Comparison of ENCODE assay signal across 1 cellular context in the genomic region with DNA sequence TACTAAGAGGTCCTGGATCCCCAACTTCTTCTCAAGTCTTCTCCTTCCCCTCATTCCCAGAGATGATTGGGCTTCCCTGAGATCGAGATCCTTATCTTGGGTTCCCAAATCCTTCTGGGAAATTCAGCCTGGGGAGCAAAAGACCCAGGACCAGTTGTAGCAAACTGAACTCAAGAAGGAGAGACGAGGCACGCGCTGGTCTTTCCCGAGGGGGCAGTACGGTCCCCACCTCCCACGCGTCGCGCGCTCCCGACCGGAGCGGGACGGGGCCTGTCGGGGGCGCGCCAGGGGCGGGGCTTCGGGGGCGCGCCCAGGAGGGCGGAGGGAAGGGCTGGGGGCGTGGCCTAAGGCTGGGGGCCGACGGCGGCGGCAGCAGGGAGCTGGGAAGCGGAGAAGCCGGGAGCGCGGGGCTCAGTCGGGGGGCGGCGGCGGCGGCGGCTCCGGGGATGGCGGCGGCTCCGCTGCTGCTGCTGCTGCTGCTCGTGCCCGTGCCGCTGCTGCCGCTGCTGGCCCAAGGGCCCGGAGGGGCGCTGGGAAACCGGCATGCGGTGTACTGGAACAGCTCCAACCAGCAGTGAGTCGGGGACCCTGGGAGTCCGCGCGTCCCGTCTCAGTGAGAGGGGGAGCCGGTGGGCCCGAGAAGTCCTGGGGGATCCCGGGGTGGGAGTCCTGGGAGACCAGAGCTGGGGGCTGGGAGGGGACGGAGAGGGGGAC.
TF ChIP-seq lines count a peak whose summit lies in the region.

TSS of gene EFNA3 (plus strand) at position 342 of the 714 bp plus-strand sequence. CDS start at position 447, 105 bp downstream.

TF ChIP-seq in K562, 482 proteins besides CTCF, POLR2A, EP300 and RAD21 (continued from another document and continues in another):
- TF ChIP-seq GATAD2B (IDR thresholded peaks at IDR 0.05; ENCODE audit: borderline replicate concordance), result 0 out of 2 replicates have a peak, but pooled peaks have one; percentile 68
- no peak for TF ChIP-seq CBFA2T2 (conservative IDR thresholded peaks at IDR 0.05)
- TF ChIP-seq MECOM (CRISPR knock-in tag; IDR thresholded peaks at IDR 0.05), result no peak
- TF ChIP-seq CLOCK (CRISPR knock-in tag; IDR thresholded peaks at IDR 0.05; ENCODE audit: borderline replicate concordance), result no peak
- no peak for TF ChIP-seq SIX5 (IDR thresholded peaks at IDR 0.05; ENCODE audit: borderline replicate concordance in 1 of 2, insufficient read depth in 1 of 2, low read depth in 1 of 2, low read length in 2 of 2)
- TF ChIP-seq FOS (IDR thresholded peaks at IDR 0.05; ENCODE audit: extremely low read depth, insufficient read length), result no peak
- TF ChIP-seq, protein P1, sequence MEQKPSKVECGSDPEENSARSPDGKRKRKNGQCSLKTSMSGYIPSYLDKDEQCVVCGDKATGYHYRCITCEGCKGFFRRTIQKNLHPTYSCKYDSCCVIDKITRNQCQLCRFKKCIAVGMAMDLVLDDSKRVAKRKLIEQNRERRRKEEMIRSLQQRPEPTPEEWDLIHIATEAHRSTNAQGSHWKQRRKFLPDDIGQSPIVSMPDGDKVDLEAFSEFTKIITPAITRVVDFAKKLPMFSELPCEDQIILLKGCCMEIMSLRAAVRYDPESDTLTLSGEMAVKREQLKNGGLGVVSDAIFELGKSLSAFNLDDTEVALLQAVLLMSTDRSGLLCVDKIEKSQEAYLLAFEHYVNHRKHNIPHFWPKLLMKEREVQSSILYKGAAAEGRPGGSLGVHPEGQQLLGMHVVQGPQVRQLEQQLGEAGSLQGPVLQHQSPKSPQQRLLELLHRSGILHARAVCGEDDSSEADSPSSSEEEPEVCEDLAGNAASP (IDR thresholded peaks at IDR 0.05), result no peak
- TF ChIP-seq FOSL1 (tag; conservative IDR thresholded peaks at IDR 0.05), result no peak
- TF ChIP-seq TAL1 (IDR thresholded peaks at IDR 0.05), result no peak
- TF ChIP-seq NONO (IDR thresholded peaks at IDR 0.05; ENCODE audit: low read depth in 2 of 2, low read length in 1 of 2), result 0 out of 4 replicates have a peak, but pooled peaks of 1 of the 2 experiments have one; percentile 53
- TF ChIP-seq ZBTB12 (CRISPR knock-in tag; IDR thresholded peaks at IDR 0.05), result no peak
- TF ChIP-seq DEAF1 (CRISPR knock-in tag; IDR thresholded peaks at IDR 0.05), result no peak
- TF ChIP-seq NFE2 (IDR thresholded peaks at IDR 0.05; ENCODE audit: low read depth), result no peak
- no peak for TF ChIP-seq TCF7 (IDR thresholded peaks at IDR 0.05; ENCODE audit: borderline replicate concordance)
- TF ChIP-seq CBX2 (IDR thresholded peaks at IDR 0.05; ENCODE audit: insufficient read depth, low read length, poor library complexity, severe bottlenecking), result no peak
- peak in 1 of 2 experiments; percentile 14; a peak in 1 of 4 replicates for TF ChIP-seq NRF1 (conservative IDR thresholded peaks at IDR 0.05 in 1 of 2, IDR thresholded peaks at IDR 0.05 in 1 of 2)
- TF ChIP-seq MIER1 (IDR thresholded peaks at IDR 0.05; ENCODE audit: low read depth), result no peak
- TF ChIP-seq WHSC1 (IDR thresholded peaks at IDR 0.05; ENCODE audit: low read length), result no peak
- no peak for TF ChIP-seq GABPB2 (CRISPR knock-in tag; conservative IDR thresholded peaks at IDR 0.05)
- TF ChIP-seq GTF3C2 (IDR thresholded peaks at IDR 0.05; ENCODE audit: borderline replicate concordance, extremely low read depth, insufficient read length), result no peak
- no peak for TF ChIP-seq CBFA2T3 (IDR thresholded peaks at IDR 0.05)
- no peak for TF ChIP-seq SIN3B (IDR thresholded peaks at IDR 0.05; ENCODE audit: low read depth)
- TF ChIP-seq, protein P2, sequence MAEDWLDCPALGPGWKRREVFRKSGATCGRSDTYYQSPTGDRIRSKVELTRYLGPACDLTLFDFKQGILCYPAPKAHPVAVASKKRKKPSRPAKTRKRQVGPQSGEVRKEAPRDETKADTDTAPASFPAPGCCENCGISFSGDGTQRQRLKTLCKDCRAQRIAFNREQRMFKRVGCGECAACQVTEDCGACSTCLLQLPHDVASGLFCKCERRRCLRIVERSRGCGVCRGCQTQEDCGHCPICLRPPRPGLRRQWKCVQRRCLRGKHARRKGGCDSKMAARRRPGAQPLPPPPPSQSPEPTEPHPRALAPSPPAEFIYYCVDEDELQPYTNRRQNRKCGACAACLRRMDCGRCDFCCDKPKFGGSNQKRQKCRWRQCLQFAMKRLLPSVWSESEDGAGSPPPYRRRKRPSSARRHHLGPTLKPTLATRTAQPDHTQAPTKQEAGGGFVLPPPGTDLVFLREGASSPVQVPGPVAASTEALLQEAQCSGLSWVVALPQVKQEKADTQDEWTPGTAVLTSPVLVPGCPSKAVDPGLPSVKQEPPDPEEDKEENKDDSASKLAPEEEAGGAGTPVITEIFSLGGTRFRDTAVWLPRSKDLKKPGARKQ (CRISPR knock-in tag; IDR thresholded peaks at IDR 0.05), result no peak
- TF ChIP-seq, protein P3, sequence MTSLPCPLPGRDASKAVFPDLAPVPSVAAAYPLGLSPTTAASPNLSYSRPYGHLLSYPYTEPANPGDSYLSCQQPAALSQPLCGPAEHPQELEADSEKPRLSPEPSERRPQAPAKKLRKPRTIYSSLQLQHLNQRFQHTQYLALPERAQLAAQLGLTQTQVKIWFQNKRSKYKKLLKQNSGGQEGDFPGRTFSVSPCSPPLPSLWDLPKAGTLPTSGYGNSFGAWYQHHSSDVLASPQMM (CRISPR knock-in tag; IDR thresholded peaks at IDR 0.05), result no peak
- TF ChIP-seq CBX1 (IDR thresholded peaks at IDR 0.05; ENCODE audit: low read depth), result no peak
- TF ChIP-seq HDAC8 (tag; IDR thresholded peaks at IDR 0.05), result no peak
- 0 out of 4 replicates have a peak, but pooled peaks of 1 of the 2 experiments have one; percentile 38 for TF ChIP-seq SIN3A (IDR thresholded peaks at IDR 0.05; ENCODE audit: borderline replicate concordance in 2 of 2, control insufficient read depth in 1 of 2, low read depth in 2 of 2, low read length in 2 of 2)
- peak; percentile 92 for TF ChIP-seq ZNF766 (CRISPR knock-in tag; conservative IDR thresholded peaks at IDR 0.05)
- TF ChIP-seq SAFB (IDR thresholded peaks at IDR 0.05; ENCODE audit: borderline replicate concordance, low read depth, low read length), result no peak
